In genomic region chr9:37521111-37521510, GRCh38 we compare ENCODE assay signal across 7 cellular contexts.
"Had no signal": no experiment of that assay in that cellular context is flagged by ENCODE, and none has a peak within 500 bp of the region (broad histone marks: within the 10 kb centered on the region; RNA-seq: fewer than 3 reads in every experiment).

No MANE protein-coding gene starts in this region.

- H3K9me3 Mint-ChIP-seq: GM23338, H9 had no signal

- H3K27ac Mint-ChIP-seq: GM23338 had no signal

- FAIRE-seq: H1, H54, HTR-8/SVneo had no signal

- H3K4me3 ChIP-seq: GM23338 had no signal

- DNase-seq: H9, HCEC 1CT, IMR-90 had no signal

- H3K4me3 Mint-ChIP-seq: GM23338, H9 had no signal

- ATAC-seq: GM23338 had no signal
